20 cellular contexts compared by ENCODE assay signal in the genomic region with DNA sequence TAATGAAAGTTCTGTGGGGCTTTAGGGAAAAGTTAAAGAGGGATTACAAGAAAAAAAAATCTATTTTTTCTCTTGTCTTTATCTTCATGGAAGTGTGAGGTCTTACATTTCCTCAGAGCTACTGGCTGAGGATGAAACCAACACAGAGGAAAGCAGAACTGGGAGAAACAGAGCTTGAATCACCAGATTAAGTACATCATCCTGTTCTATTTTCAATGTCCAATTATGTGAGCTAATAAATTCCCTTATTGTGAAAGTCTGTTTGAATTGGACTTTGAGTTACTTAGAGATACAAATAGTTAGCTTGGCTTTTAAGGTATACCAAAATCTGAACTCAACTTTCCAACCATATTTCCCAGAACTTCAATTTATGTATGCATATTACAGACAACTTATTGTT.
DNase-seq lines count a peak whose midpoint lies in the region; ATAC-seq, FAIRE-seq and TF ChIP-seq lines count a peak whose summit lies in the region.
"Had no signal": no experiment of that assay in that cellular context is flagged by ENCODE, and none has a peak within 500 bp of the region (broad histone marks: within the 10 kb centered on the region; RNA-seq: fewer than 3 reads in every experiment).

No MANE protein-coding gene starts in this region.

- H3K4me2 ChIP-seq in GM12878 (ENCODE audit: control insufficient read depth, insufficient read depth) (no peak overlapping the region), keratinocyte (ENCODE audit: control insufficient read depth, extremely low read depth, insufficient read depth, low read depth, low read length) (no peak overlapping the region)
- H3K4me2 ChIP-seq: BLaER1 had no signal

- H3K79me2 ChIP-seq in GM12878 (ENCODE audit: control insufficient read depth, insufficient read depth, low read length): no peaks in the 10 kb centered on the region
- no peaks in the 10 kb centered on the region for H3K79me2 ChIP-seq in keratinocyte (ENCODE audit: control insufficient read depth, insufficient read depth, low read length)

- H3K27me3 ChIP-seq in GM12878 (replicated peaks in 1 of 2; ENCODE audit: control insufficient read depth in 2 of 2, insufficient read depth in 2 of 2, low read length in 1 of 2) (no peaks in the 10 kb centered on the region), keratinocyte (ENCODE audit: control insufficient read depth, extremely low read depth, insufficient read depth, low read length) (no peaks in the 10 kb centered on the region), left lung (no peaks in the 10 kb centered on the region)
- H3K27me3 ChIP-seq: BLaER1 had no signal

- intact Hi-C loops in GM12878 (cut with micrococcal nuclease; ENCODE audit: unreplicated experiment) (no loop called here), left lung (cut with DNase I) (no loop called here)

- H4K20me1 ChIP-seq in GM12878 (ENCODE audit: control insufficient read depth, insufficient read depth) (no peaks in the 10 kb centered on the region), keratinocyte (ENCODE audit: control insufficient read depth, extremely low read depth, insufficient read depth, low read length) (no peaks in the 10 kb centered on the region)
- H4K20me1 ChIP-seq: BLaER1 had no signal

- H3K9me1 ChIP-seq in keratinocyte (ENCODE audit: control insufficient read depth, extremely low read depth, insufficient read depth, low read length): no peaks in the 10 kb centered on the region

- H3K4me1 ChIP-seq in GM12878 (ENCODE audit: control insufficient read depth, insufficient read depth, low read length) (no peaks in the 10 kb centered on the region), keratinocyte (ENCODE audit: control insufficient read depth, extremely low read depth, insufficient read depth, low read length) (no peaks in the 10 kb centered on the region), left lung (no peaks in the 10 kb centered on the region)
- H3K4me1 ChIP-seq: BLaER1 had no signal

- no peaks in the 10 kb centered on the region; the same call in 2 of the 3 replicates for H3K9me3 ChIP-seq in GM12878 (replicated peaks; ENCODE audit: control insufficient read depth, insufficient read depth, low read length)
- H3K9me3 ChIP-seq in keratinocyte (ENCODE audit: control insufficient read depth, low read depth, low read length): no peaks in the 10 kb centered on the region
- peaks cover 0 to 8% of the 10 kb centered on the region in 2 donors for H3K9me3 ChIP-seq in left lung

- in situ Hi-C loops in GM12878 (cut with MboI): no loop called here

- CTCF ChIA-PET in GM12878 (lab: Yijun Ruan, JAX): interaction anchor here (0.8 to 1.5 kb wide), 5 partner anchors 18 to 274 kb away, joined by 3 to 7 read pairs (median 4); a partner anchor contains a TSS

- no peak overlapping the region for H3K4me3 ChIP-seq in GM12878
- no peak overlapping the region for H3K4me3 ChIP-seq in keratinocyte (ENCODE audit: control insufficient read depth in 2 of 3, extremely low read depth in 1 of 3, insufficient read depth in 2 of 3, low read depth in 1 of 3, low read length in 3 of 3)
- no peak overlapping the region for H3K4me3 ChIP-seq in left lung
- H3K4me3 ChIP-seq: BLaER1 had no signal

- dilution Hi-C loops in keratinocyte (cut with MboI; ENCODE audit: extremely low pct_ligation_motif_present, low sequenced_read_pairs): no loop called here

- H3K27ac ChIP-seq in GM12878 (ENCODE audit: control insufficient read depth, insufficient read depth) (no peak overlapping the region), keratinocyte (ENCODE audit: control insufficient read depth, insufficient read depth, low read length) (no peak overlapping the region), left lung (no peak overlapping the region)
- H3K27ac ChIP-seq: BLaER1 had no signal

- ATAC-seq in GM12878: no peak
- no peak for ATAC-seq in left lung
- ATAC-seq: PC-3 had no signal

- no peak for FAIRE-seq in GM12891 (lab: Jason Lieb, UNC)
- FAIRE-seq in GM12878 (lab: Jason Lieb, UNC): peak; percentile 44
- FAIRE-seq in keratinocyte (lab: Jason Lieb, UNC): peak; percentile 39
- FAIRE-seq: G401.6 had no signal

- TF ChIP-seq RAD21 in GM12878 (IDR thresholded peaks at IDR 0.05; ENCODE audit: insufficient read depth, low read depth, low read length): no peak

- POLR2A ChIA-PET in GM12878 (lab: Charles Lee): interaction anchor here (0.5 to 1.5 kb wide), 3 partner anchors 9 to 173 kb away, joined by 3 to 5 read pairs (median 5); no protein-coding TSS in a partner anchor

- TF ChIP-seq EP300 in GM12878 (IDR thresholded peaks at IDR 0.05; ENCODE audit: borderline replicate concordance in 1 of 2, control insufficient read depth in 1 of 2, low read depth in 2 of 2, low read length in 2 of 2): no peak

- H3K9ac ChIP-seq in GM12878 (ENCODE audit: control insufficient read depth, insufficient read depth, low read length) (no peak overlapping the region), keratinocyte (ENCODE audit: control insufficient read depth, extremely low read depth, insufficient read depth, low read length) (no peak overlapping the region)
- H3K9ac ChIP-seq: BLaER1 had no signal

- DNase-seq in GM12891 (ENCODE audit: insufficient read length, low spot score): no peak
- peak; percentile 62 for DNase-seq in MV-4-11 (lab: John Stamatoyannopoulos, UW)
- no peak for DNase-seq in GM12878 (ENCODE audit: low read depth, low spot score)
- no peak for DNase-seq in keratinocyte (ENCODE audit: low read depth, low spot score)
- DNase-seq in activated CD8-positive, alpha-beta memory T cell treated with anti-CD3 and anti-CD28 coated beads, Interleukin-2, amount 50 U/mL, for 48 hours: no peak
- no peak for DNase-seq in left lung
- no peak for DNase-seq in T1000 (lab: John Stamatoyannopoulos, UW)
- no peak for DNase-seq in stimulated activated CD4-positive, alpha-beta T cell treated with anti-CD3 and anti-CD28 coated beads, Interleukin-15, amount 100 ng/mL, for 24 hours
- DNase-seq: ACHN; CD4-positive, alpha-beta memory T cell; Kasumi-1; NCI-H1092 treated with DMSO at 0.1 percent for 48 hours; NCI-H1436 treated with DMSO at 0.1 percent for 48 hours; NCI-H2029; NCI-H226; NCI-H774; PC-3; Right ventricle myocardium superior had no signal

- no peak overlapping the region for H2AFZ ChIP-seq in GM12878 (ENCODE audit: control insufficient read depth, low read depth, low read length)
- no peak overlapping the region for H2AFZ ChIP-seq in keratinocyte (ENCODE audit: control insufficient read depth, low read length)

- TF ChIP-seq CTCF in GM12878 (IDR thresholded peaks at IDR 0.05 in 2 of 3, conservative IDR thresholded peaks at IDR 0.05 in 1 of 3; ENCODE audit: control insufficient read depth in 2 of 3, extremely low read depth in 1 of 3, insufficient read depth in 1 of 3, low read depth in 3 of 3, low read length in 3 of 3) (no peak), keratinocyte (optimal IDR thresholded peaks at IDR 0.05 in 1 of 3, IDR thresholded peaks at IDR 0.05 in 1 of 3, conservative IDR thresholded peaks at IDR 0.05 in 1 of 3; ENCODE audit: extremely low read depth in 1 of 3, insufficient read depth in 2 of 3, low read length in 3 of 3) (no peak), left lung (IDR thresholded peaks at IDR 0.05) (no peak)

- RAD21 ChIA-PET in GM12878 (lab: Charles Lee; ENCODE audit: unreplicated experiment): interaction anchor here (0.7 to 2.0 kb wide), 8 partner anchors 8 to 299 kb away, joined by 3 to 9 read pairs (median 3); no protein-coding TSS in a partner anchor

- BruUV-seq in GM12878 (replicated peaks; lab: Mats Ljungman, UMichigan): no TSS peak

- SMC1A ChIA-PET in GM12878 (lab: Charles Lee; ENCODE audit: uncharacterized antibody, unreplicated experiment): interaction anchor here (0.7 to 2.1 kb wide), 10 partner anchors 8 to 80 kb away, joined by 3 to 9 read pairs (median 4); no protein-coding TSS in a partner anchor

- H3K36me3 ChIP-seq in GM12878 (ENCODE audit: control insufficient read depth in 2 of 2, insufficient read depth in 2 of 2, low read length in 1 of 2) (peaks cover 0 to 7% of the 10 kb centered on the region in 2 experiments), keratinocyte (ENCODE audit: control insufficient read depth in 2 of 2, extremely low read depth in 1 of 2, insufficient read depth in 2 of 2, low read length in 2 of 2) (peaks cover 0 to 3% of the 10 kb centered on the region in 2 experiments), left lung (peaks cover 0 to 14% of the 10 kb centered on the region in 2 donors)

- TF ChIP-seq POLR2A in GM12891 (IDR thresholded peaks at IDR 0.05; ENCODE audit: low read depth, low read length): no peak
- TF ChIP-seq POLR2A in GM12878 (IDR thresholded peaks at IDR 0.05; ENCODE audit: low read depth, low read length): no peak

TF ChIP-seq in GM12891, 5 proteins besides CTCF, POLR2A, EP300 and RAD21:
- TF ChIP-seq SPI1 (IDR thresholded peaks at IDR 0.05; ENCODE audit: low read depth, low read length) (peak; percentile 66), PAX5 (IDR thresholded peaks at IDR 0.05; ENCODE audit: insufficient read depth, low read length, severe bottlenecking) (no peak)

TF ChIP-seq in GM12878, 131 proteins besides CTCF, POLR2A, EP300 and RAD21:
- TF ChIP-seq TAF1 (IDR thresholded peaks at IDR 0.05; ENCODE audit: borderline replicate concordance, low read depth, low read length) (no peak), SPI1 (IDR thresholded peaks at IDR 0.05; ENCODE audit: borderline replicate concordance, insufficient read depth, low read depth, low read length) (peak; percentile 57; the same call in 1 of the 2 replicates), SP1 (IDR thresholded peaks at IDR 0.05; ENCODE audit: low read depth, low read length) (no peak)
TF ChIP-seq in GM12878: peak in this region for 1.
